In genomic region chr2:128362186-128362888, GRCh38 we compare ENCODE assay signal across 16 cellular contexts. TPM values are rescaled to one million over a fixed set of nuclear protein-coding genes. Genes with fewer than 3 reads are reported as not detected.
DNase-seq lines count a peak whose midpoint lies in the region; ATAC-seq, FAIRE-seq and TF ChIP-seq lines count a peak whose summit lies in the region.
"Had no signal": no experiment of that assay in that cellular context is flagged by ENCODE, and none has a peak within 500 bp of the region (broad histone marks: within the 10 kb centered on the region; RNA-seq: fewer than 3 reads in every experiment).

No MANE protein-coding gene starts in this region.

- H3K9me3 ChIP-seq in iPS-20b (ENCODE audit: insufficient read depth, low read depth, low read length) (no peaks in the 10 kb centered on the region), kidney (ENCODE audit: control insufficient read depth in 1 of 2, low read length in 2 of 2) (no peaks in the 10 kb centered on the region), suprapubic skin (no peaks in the 10 kb centered on the region)
- H3K9me3 ChIP-seq: left lung, stomach had no signal

- WGBS in suprapubic skin: 83% methylated on average over 12 of the region's 12 CpGs

- TF ChIP-seq EP300 in suprapubic skin (IDR thresholded peaks at IDR 0.05): no peak

- no peak overlapping the region for H3K4me3 Mint-ChIP-seq in activated B cell treated with CpG ODN at 0.5 μM for 24 hours
- no peak overlapping the region for H3K4me3 Mint-ChIP-seq in stimulated activated memory B cell treated with anti-CD40 and anti-IgM and Interleukin-4, amounts not matched to agents 10 μg/mL and 1 μg/mL and 100 μg/mL, for 72 hours
- H3K4me3 Mint-ChIP-seq: natural killer cell treated with Interleukin-12 subunit alpha and Interleukin-12 subunit beta and Interleukin-15 and Interleukin-18, amount 100 ng/mL, for 72 hours had no signal

- intact Hi-C loops in activated B cell treated with CpG ODN at 0.5 μM for 24 hours (cut with micrococcal nuclease) (no loop called here), sciatic nerve (cut with DNase I) (no loop called here), kidney (cut with DNase I) (no loop called here)

- H3K4me1 Mint-ChIP-seq in activated B cell treated with CpG ODN at 0.5 μM for 24 hours: no peaks in the 10 kb centered on the region
- H3K4me1 Mint-ChIP-seq in stimulated activated memory B cell treated with anti-CD40 and anti-IgM and Interleukin-4, amounts not matched to agents 10 μg/mL and 1 μg/mL and 100 μg/mL, for 72 hours: peaks cover 5% of the 10 kb centered on the region

- H3K4me1 ChIP-seq in iPS-20b (ENCODE audit: insufficient read depth, low read length) (peaks cover 16% of the 10 kb centered on the region), kidney (ENCODE audit: control insufficient read depth in 1 of 2, insufficient read depth in 1 of 2, low read depth in 1 of 2, low read length in 2 of 2) (peaks cover 0 to 5% of the 10 kb centered on the region in 2 donors), suprapubic skin (peaks cover 5% of the 10 kb centered on the region)
- H3K4me1 ChIP-seq: left lung had no signal

- DNase-seq in HTR-8/SVneo (ENCODE audit: insufficient read length, low spot score): no peak
- peak; percentile 3 for DNase-seq in activated B cell treated with CpG ODN at 0.5 μM for 24 hours
- DNase-seq in sciatic nerve (ENCODE audit: low spot score): no peak
- DNase-seq in kidney: no peak
- no peak for DNase-seq in suprapubic skin (ENCODE audit: low spot score in 2 of 2)
- DNase-seq: cerebellar nuclear complex, left lung, NCI-H1417, stomach had no signal

- H3K27ac Mint-ChIP-seq in activated B cell treated with CpG ODN at 0.5 μM for 24 hours: no peak overlapping the region
- H3K27ac Mint-ChIP-seq in stimulated activated memory B cell treated with anti-CD40 and anti-IgM and Interleukin-4, amounts not matched to agents 10 μg/mL and 1 μg/mL and 100 μg/mL, for 72 hours: no peak overlapping the region
- H3K27ac Mint-ChIP-seq: activated naive CD4-positive, alpha-beta T cell treated with anti-CD3 and anti-CD28 coated beads, Interleukin-2, amount 50 U/mL, for 72 hours; natural killer cell treated with Interleukin-12 subunit alpha and Interleukin-12 subunit beta and Interleukin-15 and Interleukin-18, amount 100 ng/mL, for 72 hours had no signal

- CTCF ChIA-PET in activated B cell treated with CpG ODN at 0.5 μM for 24 hours (lab: Charles Lee): no interaction called here

- H3K36me3 Mint-ChIP-seq in activated B cell treated with CpG ODN at 0.5 μM for 24 hours (ENCODE audit: low read depth): no peaks in the 10 kb centered on the region
- no peaks in the 10 kb centered on the region for H3K36me3 Mint-ChIP-seq in stimulated activated memory B cell treated with anti-CD40 and anti-IgM and Interleukin-4, amounts not matched to agents 10 μg/mL and 1 μg/mL and 100 μg/mL, for 72 hours
- H3K36me3 Mint-ChIP-seq: activated naive CD4-positive, alpha-beta T cell treated with anti-CD3 and anti-CD28 coated beads, Interleukin-2, amount 50 U/mL, for 72 hours; natural killer cell treated with Interleukin-12 subunit alpha and Interleukin-12 subunit beta and Interleukin-15 and Interleukin-18, amount 100 ng/mL, for 72 hours had no signal

- TF ChIP-seq POLR2A in suprapubic skin (IDR thresholded peaks at IDR 0.05): no peak

- ATAC-seq in activated B cell treated with CpG ODN at 0.5 μM for 24 hours (ENCODE audit: low read depth) (no peak), sciatic nerve (peak; percentile 23), GM21825 (IDR thresholded peaks at IDR 0.05; ENCODE audit: unreplicated experiment) (no peak)
- no peak for ATAC-seq in stimulated activated memory B cell treated with anti-CD40 and anti-IgM and Interleukin-4, amounts not matched to agents 10 μg/mL and 1 μg/mL and 100 μg/mL, for 72 hours
- ATAC-seq: activated naive CD4-positive, alpha-beta T cell treated with anti-CD3 and anti-CD28 coated beads, Interleukin-2, amount 50 U/mL, for 72 hours had no signal

- H3K27me3 ChIP-seq in iPS-20b (ENCODE audit: insufficient read depth, low read length): no peaks in the 10 kb centered on the region
- no peaks in the 10 kb centered on the region for H3K27me3 ChIP-seq in suprapubic skin
- H3K27me3 ChIP-seq: left lung, stomach had no signal

- no peaks in the 10 kb centered on the region for H3K9me3 Mint-ChIP-seq in activated B cell treated with CpG ODN at 0.5 μM for 24 hours
- H3K9me3 Mint-ChIP-seq in stimulated activated memory B cell treated with anti-CD40 and anti-IgM and Interleukin-4, amounts not matched to agents 10 μg/mL and 1 μg/mL and 100 μg/mL, for 72 hours: no peaks in the 10 kb centered on the region
- H3K9me3 Mint-ChIP-seq: activated naive CD4-positive, alpha-beta T cell treated with anti-CD3 and anti-CD28 coated beads, Interleukin-2, amount 50 U/mL, for 72 hours; natural killer cell treated with Interleukin-12 subunit alpha and Interleukin-12 subunit beta and Interleukin-15 and Interleukin-18, amount 100 ng/mL, for 72 hours had no signal

- H3K27ac ChIP-seq in iPS-20b (ENCODE audit: low read length) (peak overlapping the region; percentile 88), kidney (ENCODE audit: low read depth in 2 of 2, low read length in 2 of 2) (no peak overlapping the region), suprapubic skin (no peak overlapping the region)
- H3K27ac ChIP-seq: KMS-11, stomach had no signal

- POLR2A ChIA-PET in activated B cell treated with CpG ODN at 0.5 μM for 24 hours (lab: Charles Lee): no interaction called here

- no peak for TF ChIP-seq CTCF in activated B cell treated with CpG ODN at 0.5 μM for 24 hours (IDR thresholded peaks at IDR 0.05)
- TF ChIP-seq CTCF in kidney (IDR thresholded peaks at IDR 0.05; ENCODE audit: borderline replicate concordance, extremely low read depth, insufficient read depth): no peak
- no peak for TF ChIP-seq CTCF in suprapubic skin (IDR thresholded peaks at IDR 0.05)

- FAIRE-seq in HTR-8/SVneo (lab: Jason Lieb, UNC) (peak; percentile 80), kidney (lab: Jason Lieb, UNC) (no peak)

- H3K9ac ChIP-seq in iPS-20b (ENCODE audit: low read depth, low read length): peak overlapping the region; percentile 75
- H3K9ac ChIP-seq in kidney (ENCODE audit: low read length in 2 of 2): no peak overlapping the region
- H3K9ac ChIP-seq: KMS-11 had no signal

- peaks cover 4% of the 10 kb centered on the region for H3K27me3 Mint-ChIP-seq in activated B cell treated with CpG ODN at 0.5 μM for 24 hours
- peaks cover 9% of the 10 kb centered on the region for H3K27me3 Mint-ChIP-seq in stimulated activated memory B cell treated with anti-CD40 and anti-IgM and Interleukin-4, amounts not matched to agents 10 μg/mL and 1 μg/mL and 100 μg/mL, for 72 hours

- H3K4me3 ChIP-seq in iPS-20b (ENCODE audit: low read length): 0 out of 2 replicates have a peak overlapping the region, but pooled peaks have one; percentile 5
- H3K4me3 ChIP-seq in kidney (ENCODE audit: low read length in 2 of 2): no peak overlapping the region
- no peak overlapping the region for H3K4me3 ChIP-seq in suprapubic skin
- H3K4me3 ChIP-seq: left lung, skin epidermis, stomach had no signal

- H3K36me3 ChIP-seq in iPS-20b (ENCODE audit: insufficient read depth, low read depth, low read length) (no peaks in the 10 kb centered on the region), kidney (ENCODE audit: control insufficient read depth in 1 of 2, insufficient read depth in 2 of 2, low read length in 2 of 2) (no peaks in the 10 kb centered on the region), suprapubic skin (no peaks in the 10 kb centered on the region)
- H3K36me3 ChIP-seq: left lung, stomach had no signal

RNA-seq across cellular contexts. Expression of gene HS6ST1, which starts 43.7 kb away (rescaled TPM):
- total RNA-seq in activated B cell treated with CpG ODN at 0.5 μM for 24 hours (14.1 and 16.9 TPM in 2 replicates), sciatic nerve (27.2 TPM), kidney (73.9 TPM), suprapubic skin (10 to 100 TPM; 55.7 to 75.0 (median 67.3) TPM)
- polyA plus RNA-seq in kidney (ENCODE audit: insufficient read depth, low read depth, low replicate concordance): 49.6 TPM
